16 cellular contexts compared by ENCODE assay signal in genomic region chr13:93767231-93767916, GRCh38.
DNase-seq lines count a peak whose midpoint lies in the region; ATAC-seq and TF ChIP-seq lines count a peak whose summit lies in the region.
"Had no signal": no experiment of that assay in that cellular context is flagged by ENCODE, and none has a peak within 500 bp of the region (broad histone marks: within the 10 kb centered on the region; RNA-seq: fewer than 3 reads in every experiment).

No MANE protein-coding gene starts in this region.

- POLR2A ChIA-PET in PC-9 (lab: Charles Lee; ENCODE audit: unreplicated experiment), result no interaction called here

- H3K4me1 Mint-ChIP-seq in nephron, result peaks cover 53% of the 10 kb centered on the region

- H3K36me3 ChIP-seq in cardiac muscle cell (no peaks in the 10 kb centered on the region), endocrine pancreas (ENCODE audit: control insufficient read depth, insufficient read depth, low read length) (no peaks in the 10 kb centered on the region), PC-9 (ENCODE audit: low read depth) (no peaks in the 10 kb centered on the region)

- H3K36me3 Mint-ChIP-seq in nephron (ENCODE audit: low read depth), result no peaks in the 10 kb centered on the region

- peak overlapping the region in 1 of 3 experiments; percentile 22 for H3K4me3 Mint-ChIP-seq in nephron
- H3K4me3 Mint-ChIP-seq: GM23338 had no signal

- H3K27me3 ChIP-seq in cardiac muscle cell (no peaks in the 10 kb centered on the region), endocrine pancreas (ENCODE audit: control insufficient read depth, insufficient read depth, low read length) (no peaks in the 10 kb centered on the region), PC-9 (ENCODE audit: insufficient read depth, low read depth) (no peaks in the 10 kb centered on the region)

- BruUV-seq in PC-9 (replicated peaks; lab: Mats Ljungman, UMichigan), result no TSS peak

- no peaks in the 10 kb centered on the region for H3F3A ChIP-seq in PC-9 (ENCODE audit: insufficient read depth, low read depth)

- H3K4me3 ChIP-seq in cardiac muscle cell (no peak overlapping the region), endocrine pancreas (ENCODE audit: control insufficient read depth, insufficient read depth, low read length) (peak overlapping the region; percentile 45), PC-9 (no peak overlapping the region)
- H3K4me3 ChIP-seq: GM23338 had no signal

- TF ChIP-seq CTCF in cardiac muscle cell (IDR thresholded peaks at IDR 0.05; ENCODE audit: low read depth, low read length) (no peak), nephron (IDR thresholded peaks at IDR 0.05; ENCODE audit: unreplicated experiment in 3 of 3) (no peak), PC-9 (conservative IDR thresholded peaks at IDR 0.05) (no peak)

- CTCF ChIA-PET in PC-9 (lab: Charles Lee), result interaction anchor here (0.5 kb wide), 1 partner anchor 179 kb away, joined by 8 read pairs; no protein-coding TSS in a partner anchor

- DNase-seq in cardiac muscle cell (ENCODE audit: low read depth in 1 of 2, low spot score in 1 of 2), result no peak
- DNase-seq in left cardiac atrium, result no peak
- DNase-seq in NCI-H2196 (lab: John Stamatoyannopoulos, UW; ENCODE audit: unreplicated experiment), result no peak
- DNase-seq in NCI-H226, result no peak
- no peak for DNase-seq in PC-9
- DNase-seq: DMS79, KBM-7, NCI-H1048, NCI-H2107, NCI-H446 treated with DMSO at 0.1 percent for 48 hours had no signal

- H3K9ac ChIP-seq in endocrine pancreas (ENCODE audit: control insufficient read depth, insufficient read depth, low read length), result no peak overlapping the region

- H3K4me2 ChIP-seq in PC-9, result no peak overlapping the region
- H3K4me2 ChIP-seq: GM23338 had no signal

- ATAC-seq in left cardiac atrium, result no peak
- ATAC-seq in GM19035 (IDR thresholded peaks at IDR 0.05; ENCODE audit: unreplicated experiment), result no peak
- ATAC-seq: GM23338 had no signal

- H3K9me3 Mint-ChIP-seq in nephron, result peaks cover 3% of the 10 kb centered on the region

- no peaks in the 10 kb centered on the region for H3K9me2 ChIP-seq in PC-9 (ENCODE audit: insufficient read depth)

- H3K27ac Mint-ChIP-seq in nephron, result peak overlapping the region; percentile 59 to 76 (median 66)
- H3K27ac Mint-ChIP-seq: GM23338 had no signal

- no peaks in the 10 kb centered on the region for H4K20me1 ChIP-seq in PC-9 (ENCODE audit: insufficient read depth)

- H3K4me1 ChIP-seq in cardiac muscle cell (ENCODE audit: low read depth), result peaks cover 46% of the 10 kb centered on the region
- H3K4me1 ChIP-seq in endocrine pancreas (ENCODE audit: control insufficient read depth, insufficient read depth, low read length), result peaks cover 7% of the 10 kb centered on the region
- H3K4me1 ChIP-seq in PC-9 (replicated peaks; ENCODE audit: insufficient read depth), result no peaks in the 10 kb centered on the region

- H3K27me3 Mint-ChIP-seq in nephron (ENCODE audit: low read depth), result no peaks in the 10 kb centered on the region

- intact Hi-C loops in left cardiac atrium (cut with DNase I), result no loop called here
- intact Hi-C loops in PC-9 (cut with micrococcal nuclease; ENCODE audit: unreplicated experiment), result no loop called here

- H2AFZ ChIP-seq in PC-9, result no peak overlapping the region; the same call in 1 of the 2 replicates
- H2AFZ ChIP-seq: GM23338 had no signal

- no peaks in the 10 kb centered on the region for H3K9me3 ChIP-seq in cardiac muscle cell (ENCODE audit: low read depth)
- no peaks in the 10 kb centered on the region for H3K9me3 ChIP-seq in endocrine pancreas (ENCODE audit: control insufficient read depth, low read length)
- no peaks in the 10 kb centered on the region for H3K9me3 ChIP-seq in PC-9 (ENCODE audit: insufficient read depth, low read depth)

- H3K27ac ChIP-seq in cardiac muscle cell, result peak overlapping the region; percentile 51
- H3K27ac ChIP-seq in PC-9, result no peak overlapping the region
- H3K27ac ChIP-seq: C4-2B, HL-60 had no signal

- no peaks in the 10 kb centered on the region for H3K79me2 ChIP-seq in PC-9 (ENCODE audit: low read depth)
